Comparison of ENCODE assay signal across 19 cellular contexts in genomic region chr12:94699796-94700195, GRCh38. TPM values are rescaled to one million over a fixed set of nuclear protein-coding genes. Genes with fewer than 3 reads are reported as not detected.
DNase-seq lines count a peak whose midpoint lies in the region; ATAC-seq lines count a peak whose summit lies in the region.
"Had no signal": no experiment of that assay in that cellular context is flagged by ENCODE, and none has a peak within 500 bp of the region (broad histone marks: within the 10 kb centered on the region; RNA-seq: fewer than 3 reads in every experiment).

No MANE protein-coding gene starts in this region.

- no peak overlapping the region for H3K4me3 Mint-ChIP-seq in stimulated activated naive CD8-positive, alpha-beta T cell treated with anti-CD3 and anti-CD28 coated beads, Interleukin-15, amount 100 ng/mL, for 72 hours
- H3K4me3 Mint-ChIP-seq: activated naive CD4-positive, alpha-beta T cell treated with anti-CD3 and anti-CD28 coated beads, Interleukin-2, amount 50 U/mL, for 24 hours; CD8-positive, alpha-beta T cell had no signal

- no peak overlapping the region for H3K27ac Mint-ChIP-seq in stimulated activated naive CD8-positive, alpha-beta T cell treated with anti-CD3 and anti-CD28 coated beads, Interleukin-15, amount 100 ng/mL, for 72 hours
- H3K27ac Mint-ChIP-seq: activated naive CD4-positive, alpha-beta T cell treated with anti-CD3 and anti-CD28 coated beads, Interleukin-2, amount 50 U/mL, for 24 hours; CD8-positive, alpha-beta T cell had no signal

- peaks cover 9% of the 10 kb centered on the region for H3K27me3 Mint-ChIP-seq in stimulated activated naive CD8-positive, alpha-beta T cell treated with anti-CD3 and anti-CD28 coated beads, Interleukin-15, amount 100 ng/mL, for 72 hours
- H3K27me3 Mint-ChIP-seq: activated naive CD4-positive, alpha-beta T cell treated with anti-CD3 and anti-CD28 coated beads, Interleukin-2, amount 50 U/mL, for 24 hours had no signal

- no peaks in the 10 kb centered on the region for H3K4me1 Mint-ChIP-seq in stimulated activated naive CD8-positive, alpha-beta T cell treated with anti-CD3 and anti-CD28 coated beads, Interleukin-15, amount 100 ng/mL, for 72 hours
- H3K4me1 Mint-ChIP-seq: activated naive CD4-positive, alpha-beta T cell treated with anti-CD3 and anti-CD28 coated beads, Interleukin-2, amount 50 U/mL, for 24 hours had no signal

- no peak for DNase-seq in stimulated activated naive CD8-positive, alpha-beta T cell treated with anti-CD3 and anti-CD28 coated beads, Interleukin-15, Interleukin-2, amounts not matched to agents 100 U/mL and 50 U/mL, for 24 hours
- no peak for DNase-seq in stimulated activated naive CD8-positive, alpha-beta T cell treated with anti-CD3 and anti-CD28 coated beads, Interleukin-15, amount 100 ng/mL, for 72 hours
- DNase-seq in amniotic epithelial cell (ENCODE audit: low read depth) (peak; percentile 11), left lobe of liver (ENCODE audit: low spot score) (no peak), NCI-H524 treated with DMSO at 0.1 percent for 48 hours (lab: John Stamatoyannopoulos, UW) (no peak), NCI-H2029 treated with DMSO at 0.1 percent for 48 hours (lab: John Stamatoyannopoulos, UW) (no peak), NCI-H1417 treated with DMSO at 0.1 percent for 48 hours (lab: John Stamatoyannopoulos, UW) (no peak)
- DNase-seq: ACHN; activated CD4-positive, alpha-beta T cell treated with anti-CD3 and anti-CD28 coated beads, Interleukin-2, amount 50 U/mL, for 1 hour; brain microvascular endothelial cell; CD8-positive, alpha-beta T cell; H7; kidney; NCI-H1436 treated with DMSO at 0.1 percent for 48 hours; SJCRH30; spleen; stimulated activated naive CD4-positive, alpha-beta T cell treated with Interleukin-2 at 50 U/mL for 16 hours had no signal

- ATAC-seq in stimulated activated naive CD8-positive, alpha-beta T cell treated with anti-CD3 and anti-CD28 coated beads, Interleukin-15, Interleukin-2, amounts not matched to agents 100 U/mL and 50 U/mL, for 24 hours, result peak; percentile 36
- no peak for ATAC-seq in stimulated activated naive CD8-positive, alpha-beta T cell treated with anti-CD3 and anti-CD28 coated beads, Interleukin-15, amount 100 ng/mL, for 72 hours
- ATAC-seq in left lobe of liver (peak; percentile 55), GM19467 (IDR thresholded peaks at IDR 0.05; ENCODE audit: unreplicated experiment) (no peak)
- ATAC-seq: CD8-positive, alpha-beta T cell had no signal

- peaks cover 0 to 7% of the 10 kb centered on the region in 2 donors for H3K9me3 Mint-ChIP-seq in stimulated activated naive CD8-positive, alpha-beta T cell treated with anti-CD3 and anti-CD28 coated beads, Interleukin-15, amount 100 ng/mL, for 72 hours
- H3K9me3 Mint-ChIP-seq: activated naive CD4-positive, alpha-beta T cell treated with anti-CD3 and anti-CD28 coated beads, Interleukin-2, amount 50 U/mL, for 24 hours; CD8-positive, alpha-beta T cell had no signal

RNA-seq across cellular contexts. Expression of gene TMCC3, which starts 49.4 kb away (rescaled TPM):
- total RNA-seq in left lobe of liver, result 2.6 TPM

Comparison
In these comparisons a context has a peak if more than half of its experiments do, and no peak if none do; other contexts are left out.
1. ATAC-seq: peak in stimulated activated naive CD8-positive, alpha-beta T cell treated with anti-CD3 and anti-CD28 coated beads, Interleukin-15, Interleukin-2, amounts not matched to agents 100 U/mL and 50 U/mL, for 24 hours (single experiment) and left lobe of liver (single experiment); none in stimulated activated naive CD8-positive, alpha-beta T cell treated with anti-CD3 and anti-CD28 coated beads, Interleukin-15, amount 100 ng/mL, for 72 hours (single experiment) and GM19467 (single experiment).